Comparison of ENCODE assay signal across 9 cellular contexts in the genomic region with DNA sequence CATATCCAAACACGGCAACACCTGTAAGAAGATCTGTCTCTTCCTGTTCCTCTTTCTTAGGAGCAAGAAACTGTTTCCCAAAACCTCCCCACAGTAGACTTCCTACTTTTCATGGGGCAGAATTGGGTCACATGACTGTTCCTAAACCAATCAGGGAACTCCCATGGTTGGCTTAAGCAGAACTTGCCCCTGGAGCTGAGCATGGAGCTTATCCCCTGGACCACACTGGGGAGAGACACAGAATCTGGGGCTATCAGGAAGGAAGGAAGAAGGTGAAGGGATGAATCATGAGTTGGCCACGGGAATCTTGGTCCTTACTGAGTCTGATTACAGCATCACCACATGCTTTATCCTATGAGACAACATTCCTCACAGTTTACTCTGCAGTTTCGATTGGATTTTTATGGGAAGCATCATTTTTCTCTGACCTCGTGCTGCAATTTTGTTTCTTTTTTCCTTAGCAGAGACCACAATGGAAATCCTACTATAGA.
DNase-seq lines count a peak whose midpoint lies in the region; ATAC-seq and TF ChIP-seq lines count a peak whose summit lies in the region.
"Had no signal": no experiment of that assay in that cellular context is flagged by ENCODE, and none has a peak within 500 bp of the region (broad histone marks: within the 10 kb centered on the region; RNA-seq: fewer than 3 reads in every experiment).

No MANE protein-coding gene starts in this region.

- no peaks in the 10 kb centered on the region for H3K36me3 ChIP-seq in right atrium auricular region
- no peaks in the 10 kb centered on the region for H3K36me3 ChIP-seq in effector memory CD4-positive, alpha-beta T cell (ENCODE audit: control insufficient read depth, insufficient read depth, low read length)

- peaks cover 0 to 30% of the 10 kb centered on the region in 2 donors for H3K4me1 ChIP-seq in right atrium auricular region
- no peaks in the 10 kb centered on the region for H3K4me1 ChIP-seq in effector memory CD4-positive, alpha-beta T cell (ENCODE audit: control insufficient read depth, insufficient read depth, low read length, poor library complexity, severe bottlenecking)
- H3K4me1 ChIP-seq: parathyroid adenoma had no signal

- TF ChIP-seq CTCF in right atrium auricular region (IDR thresholded peaks at IDR 0.05) = no peak

- no peak overlapping the region for H3K4me3 ChIP-seq in right atrium auricular region
- no peak overlapping the region for H3K4me3 ChIP-seq in effector memory CD4-positive, alpha-beta T cell (ENCODE audit: insufficient read depth, low read depth, low read length, poor library complexity, severe bottlenecking)

- intact Hi-C loops in Right ventricle myocardium inferior (cut with DNase I) = loop anchor here (5.0 kb wide), 2 partner anchors 125 to 245 kb away; no protein-coding TSS in a partner anchor

- DNase-seq in right atrium auricular region (ENCODE audit: low spot score) (no peak), Right ventricle myocardium inferior (ENCODE audit: missing footprints) (no peak), astrocyte of the hippocampus (ENCODE audit: low read depth, low spot score) (peak; percentile 72), kidney glomerular epithelial cell (lab: John Stamatoyannopoulos, UW) (peak; percentile 92), NCI-H526 (lab: John Stamatoyannopoulos, UW) (no peak)
- DNase-seq in effector memory CD4-positive, alpha-beta T cell = no peak

- ATAC-seq in Right ventricle myocardium inferior (no peak), GM19463 (IDR thresholded peaks at IDR 0.05; ENCODE audit: unreplicated experiment) (no peak), GM18870 (IDR thresholded peaks at IDR 0.05; ENCODE audit: unreplicated experiment) (no peak)

- H3K9me3 ChIP-seq in right atrium auricular region = no peaks in the 10 kb centered on the region
- no peaks in the 10 kb centered on the region for H3K9me3 ChIP-seq in effector memory CD4-positive, alpha-beta T cell (ENCODE audit: control insufficient read depth, low read length)

- peak overlapping the region; percentile 8 to 81 for H3K27ac ChIP-seq in right atrium auricular region
- H3K27ac ChIP-seq in effector memory CD4-positive, alpha-beta T cell (ENCODE audit: insufficient read depth, low read length, poor library complexity, severe bottlenecking) = no peak overlapping the region
- H3K27ac ChIP-seq: parathyroid adenoma had no signal

- H3K27me3 ChIP-seq in right atrium auricular region = no peaks in the 10 kb centered on the region
- H3K27me3 ChIP-seq in effector memory CD4-positive, alpha-beta T cell (replicated peaks; ENCODE audit: control insufficient read depth, insufficient read depth, low read length, poor library complexity, severe bottlenecking) = no peaks in the 10 kb centered on the region

Comparison
In these comparisons a context has a peak if more than half of its experiments do, and no peak if none do; other contexts are left out.
1. DNase-seq: peak in astrocyte of the hippocampus (single experiment) and kidney glomerular epithelial cell (single experiment); none in right atrium auricular region (single experiment), Right ventricle myocardium inferior (single experiment), NCI-H526 (0 of 2) and effector memory CD4-positive, alpha-beta T cell (0 of 3).